In the genomic region with DNA sequence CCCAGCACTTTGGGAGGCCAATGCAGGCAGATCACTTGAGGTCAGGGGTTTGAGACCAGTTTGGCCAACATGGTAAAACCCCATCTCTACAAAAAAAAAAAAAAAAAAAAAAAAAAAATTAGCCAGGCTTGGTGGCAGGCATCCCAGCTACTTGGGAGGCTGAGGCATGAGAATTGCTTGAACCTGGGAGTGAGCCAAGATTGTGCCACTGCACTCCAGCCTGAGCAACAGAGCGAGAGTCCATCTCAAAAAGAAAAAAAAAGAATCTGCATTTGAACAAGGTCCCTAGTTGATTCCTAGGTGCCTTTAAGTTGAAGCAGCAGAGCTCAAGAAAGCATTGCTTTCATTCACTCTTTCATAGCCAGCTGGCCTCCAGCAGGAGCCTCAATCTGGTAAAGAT, we compare ENCODE assay signal across 1 cellular context. TPM values are rescaled to one million over a fixed set of nuclear protein-coding genes. Genes with fewer than 3 reads are reported as not detected.
"Had no signal": no experiment of that assay in that cellular context is flagged by ENCODE, and none has a peak within 500 bp of the region (broad histone marks: within the 10 kb centered on the region; RNA-seq: fewer than 3 reads in every experiment).

No MANE protein-coding gene starts in this region.

RNA-seq across cellular contexts. Expression of gene CCDC88C, which starts 11.3 kb away (rescaled TPM):
- total RNA-seq: GM23248 had no signal
- polyA plus RNA-seq: GM23248 had no signal
